In the genomic region with DNA sequence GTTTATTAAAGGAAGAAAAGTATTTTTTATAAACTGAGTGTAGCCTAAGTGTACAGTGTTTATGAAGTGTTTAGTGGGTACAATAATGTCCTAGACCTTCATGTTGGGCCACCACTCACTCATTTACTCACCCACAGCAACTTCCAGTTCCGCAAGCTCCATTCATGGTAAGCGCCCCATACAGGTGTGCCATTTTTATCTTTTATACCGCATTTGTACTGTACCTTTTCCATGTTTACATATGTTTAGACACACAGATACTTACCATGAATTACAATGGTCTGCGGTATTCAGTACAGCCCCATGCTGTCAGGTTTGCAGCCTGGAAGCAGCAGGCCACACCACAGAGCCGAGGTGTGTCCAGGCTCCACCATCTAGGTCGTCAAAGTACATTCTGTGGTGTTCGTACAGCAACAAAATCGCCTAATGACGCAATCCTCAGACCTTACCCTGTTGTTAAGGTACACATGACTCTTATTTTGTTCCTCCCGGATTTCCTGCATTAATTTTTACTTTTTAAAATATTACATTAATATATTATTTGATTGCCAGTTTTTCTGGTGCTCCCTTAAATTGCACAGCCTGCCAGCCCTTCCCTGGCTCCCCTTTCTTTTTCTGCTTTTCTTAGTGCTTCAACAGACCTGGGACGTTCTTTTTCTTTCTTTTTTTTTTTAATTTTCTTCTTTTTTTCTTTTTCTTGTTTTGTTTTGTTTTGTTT, we compare ENCODE assay signal across 6 cellular contexts. TPM values are rescaled to one million over a fixed set of nuclear protein-coding genes. Genes with fewer than 3 reads are reported as not detected.
DNase-seq lines count a peak whose midpoint lies in the region; ATAC-seq, FAIRE-seq and TF ChIP-seq lines count a peak whose summit lies in the region.

No MANE protein-coding gene starts in this region.

- H3K27me3 ChIP-seq in Panc1 (ENCODE audit: control insufficient read depth, insufficient read depth, low read length) (no peaks in the 10 kb centered on the region), spleen (replicated peaks in 1 of 7) (no peaks in the 10 kb centered on the region)

- TF ChIP-seq CTCF in Panc1 (IDR thresholded peaks at IDR 0.05) (no peak), spleen (IDR thresholded peaks at IDR 0.05 in 8 of 11, conservative IDR thresholded peaks at IDR 0.05 in 3 of 11) (no peak)

- in situ Hi-C loops in Panc1 (cut with HindIII; ENCODE audit: low pct_unique_long_range_greater_than_20kb, low sequenced_read_pairs) = no loop called here

- H3K4me3 ChIP-seq in Panc1 (ENCODE audit: low read depth in 2 of 2, low read length in 2 of 2) = peak overlapping the region; percentile 88 to 100
- peak overlapping the region; percentile 41 to 84 (median 76) for H3K4me3 ChIP-seq in spleen

- intact Hi-C loops in Panc1 (cut with micrococcal nuclease; ENCODE audit: unreplicated experiment) (loop anchor here (5.0 kb wide), 1 partner anchor 85 kb away; no protein-coding TSS in a partner anchor), spleen (cut with DNase I; ENCODE audit: low total_unique reads) (loop anchor here (10.0 kb wide), 1 partner anchor 82 kb away; no protein-coding TSS in a partner anchor)

- 51 to 69% (median 54%) methylated on average over 11 of the region's 11 CpGs for WGBS in spleen, 5 donors

- CTCF ChIA-PET in Panc1 (lab: Charles Lee) = interaction anchor here (0.6 to 1.3 kb wide), 2 partner anchors 64 to 87 kb away, joined by 3 to 4 read pairs; no protein-coding TSS in a partner anchor

- H3K27ac ChIP-seq in Panc1 (ENCODE audit: low read length) (peak overlapping the region; percentile 98), epithelial cell of prostate (peak overlapping the region; percentile 79), spleen (peak overlapping the region; percentile 79 to 90 (median 88))

- TSS peak; percentile 66 for BruUV-seq in Panc1 (replicated peaks; lab: Mats Ljungman, UMichigan)

- no peak for ATAC-seq in Panc1
- ATAC-seq in GM19467 (IDR thresholded peaks at IDR 0.05; ENCODE audit: unreplicated experiment) = no peak

- peak; percentile 63 for FAIRE-seq in GM12892 (lab: Jason Lieb, UNC)

- TF ChIP-seq POLR2A in GM12892 (IDR thresholded peaks at IDR 0.05; ENCODE audit: low read depth, low read length) (no peak), spleen (IDR thresholded peaks at IDR 0.05) (no peak)

- POLR2A ChIA-PET in Panc1 (lab: Charles Lee) = interaction anchor here (0.6 to 0.8 kb wide), 2 partner anchors 75 to 817 kb away, joined by 3 read pairs; no protein-coding TSS in a partner anchor

- peaks cover 12% of the 10 kb centered on the region; the same call in 1 of the 2 replicates for H3K4me1 ChIP-seq in Panc1 (ENCODE audit: control insufficient read depth, insufficient read depth, low read length)
- peaks cover 18 to 54% (median 43%) of the 10 kb centered on the region in 6 donors for H3K4me1 ChIP-seq in spleen

- peaks cover 35% of the 10 kb centered on the region for H3K36me3 ChIP-seq in Panc1 (ENCODE audit: control insufficient read depth, insufficient read depth, low read length)
- peaks cover 0 to 32% (median 18%) of the 10 kb centered on the region in 6 donors for H3K36me3 ChIP-seq in spleen

- DNase-seq in GM12892 (ENCODE audit: insufficient read length) (no peak), Panc1 (ENCODE audit: low read depth, low spot score) (no peak), epithelial cell of prostate (ENCODE audit: low read depth, low spot score) (peak; percentile 20), spleen (peak; percentile 77), GDM1 (lab: John Stamatoyannopoulos, UW) (no peak)

- H3K9me3 ChIP-seq in Panc1 (ENCODE audit: control insufficient read depth, insufficient read depth, low read depth, low read length) = no peaks in the 10 kb centered on the region
- H3K9me3 ChIP-seq in spleen = no peaks in the 10 kb centered on the region

RNA-seq across cellular contexts. Expression of gene SSBP1, which starts 0.9 kb away (rescaled TPM):
- 241 TPM for polyA plus RNA-seq in GM12892 (2012; ENCODE audit: missing spikeins)
- total RNA-seq in Panc1 (2021; ENCODE audit: unreplicated experiment) (174 TPM), spleen (100 to 1,000 TPM in 2 of 7 donors, 10 to 100 TPM in 5; 69.3 to 122 (median 83.2) TPM)
- 180 TPM for polyA plus RNA-seq in Panc1 (2012; ENCODE audit: insufficient read length)
- polyA plus RNA-seq in spleen = 100 to 1,000 TPM; 145 to 185 (median 166) TPM

RNA-seq across cellular contexts. Expression of gene TAS2R3, which starts 26.6 kb away (rescaled TPM):
- 0.34 TPM for polyA plus RNA-seq in GM12892 (2012; ENCODE audit: missing spikeins)
- total RNA-seq in Panc1 (2021; ENCODE audit: unreplicated experiment) (0.49 TPM), spleen (1 to 10 TPM; 1.5 to 9.3 (median 4.8) TPM)
- polyA plus RNA-seq in Panc1 (2012; ENCODE audit: insufficient read length) = not detected
- not detected for polyA plus RNA-seq in spleen

RNA-seq across cellular contexts. Expression of gene WEE2, which starts 29.1 kb away (rescaled TPM):
- not detected for polyA plus RNA-seq in GM12892 (2012; ENCODE audit: missing spikeins)
- total RNA-seq in Panc1 (2021; ENCODE audit: unreplicated experiment) = not detected
- not detected for polyA plus RNA-seq in Panc1 (2012; ENCODE audit: insufficient read length)
- not detected for total RNA-seq in spleen
- polyA plus RNA-seq in spleen = under 1 TPM in 1 of 3 donors, not detected in 2; 0.04 TPM

RNA-seq across cellular contexts. Expression of gene DENND11, which starts 35.3 kb away (rescaled TPM):
- 24.6 TPM for polyA plus RNA-seq in GM12892 (2012; ENCODE audit: missing spikeins)
- total RNA-seq in Panc1 (2021; ENCODE audit: unreplicated experiment) (10.4 TPM), spleen (10 to 100 TPM; 37.9 to 68.4 (median 59.3) TPM)
- polyA plus RNA-seq in Panc1 (2012; ENCODE audit: insufficient read length) = 7.5 TPM
- polyA plus RNA-seq in spleen = 10 to 100 TPM in 1 of 3 donors, 1 to 10 TPM in 2; 7.6 to 14.4 (median 7.9) TPM

RNA-seq across cellular contexts. Expression of gene TAS2R4, which starts 39.2 kb away (rescaled TPM):
- polyA plus RNA-seq in GM12892 (2012; ENCODE audit: missing spikeins) = 0.57 TPM
- total RNA-seq in Panc1 (2021; ENCODE audit: unreplicated experiment) (0.57 TPM), spleen (1 to 10 TPM in 6 of 7 donors, under 1 TPM in 1; 0.94 to 4.8 (median 2.6) TPM)
- polyA plus RNA-seq in Panc1 (2012; ENCODE audit: insufficient read length) = 0.10 TPM
- under 1 TPM; 0.17 to 0.48 (median 0.17) TPM for polyA plus RNA-seq in spleen

Comparison
In these comparisons a context has a peak if more than half of its experiments do, and no peak if none do; other contexts are left out.
1. DNase-seq: peak in epithelial cell of prostate (single experiment) and spleen (single experiment); none in GM12892 (single experiment), Panc1 (single experiment) and GDM1 (single experiment).
2. Peak in every context shown above with its lines, with median percentiles within 50 percentile points of each other: H3K27ac ChIP-seq.